Comparison of ENCODE assay signal across 23 cellular contexts in genomic region chr1:223329664-223330420, GRCh38.
"Had no signal": no experiment of that assay in that cellular context is flagged by ENCODE, and none has a peak within 500 bp of the region (broad histone marks: within the 10 kb centered on the region; RNA-seq: fewer than 3 reads in every experiment).

No MANE protein-coding gene starts in this region.

- H3K27me3 ChIP-seq: adrenal gland, SJCRH30 had no signal

- H3K36me3 Mint-ChIP-seq: activated naive CD4-positive, alpha-beta T cell treated with anti-CD3 and anti-CD28 coated beads, Interleukin-2, amount 50 U/mL, for 72 hours; brain had no signal

- H3K36me3 ChIP-seq: adrenal gland, SJCRH30 had no signal

- H3K9me3 Mint-ChIP-seq: activated CD4-positive, alpha-beta T cell treated with anti-CD3 and anti-CD28 coated beads, Interleukin-2, amount 10 ng/mL, durations not matched to agents 7 days and 5 days; activated naive CD4-positive, alpha-beta T cell treated with anti-CD3 and anti-CD28 coated beads for 36 hours; activated T-cell treated with anti-CD3 and anti-CD28 coated beads, Interleukin-2, amount 50 U/mL, for 4 hours; activated T-helper 1 cell treated with anti-CD3 and anti-CD28 coated beads, Interleukin-12 subunit alpha, Interleukin-12 subunit beta, Interleukin-2, Interleukin-4 antibody, amounts not matched to agents 30 ng/mL and 10 ng/mL and 1 ng/mL, durations not matched to agents 14 hours and 24 hours and 36 hours had no signal

- H3K4me2 ChIP-seq: KMS-11 had no signal

- FAIRE-seq: astrocyte had no signal

- H3K4me3 Mint-ChIP-seq: activated CD4-positive, alpha-beta T cell treated with anti-CD3 and anti-CD28 coated beads for 36 hours; activated CD4-positive, alpha-beta T cell treated with anti-CD3 and anti-CD28 coated beads, Interleukin-2, amount 10 ng/mL, durations not matched to agents 7 days and 5 days; activated CD8-positive, alpha-beta T cell treated with anti-CD3 and anti-CD28 coated beads, Interleukin-2, amount 10 ng/mL, durations not matched to agents 7 days and 5 days; activated naive CD4-positive, alpha-beta T cell treated with anti-CD3 and anti-CD28 coated beads for 36 hours; activated T-cell treated with anti-CD3 and anti-CD28 coated beads, Interleukin-2, amount 50 U/mL, for 4 hours; activated T-helper 1 cell treated with anti-CD3 and anti-CD28 coated beads, Interleukin-12 subunit alpha, Interleukin-12 subunit beta, Interleukin-2, Interleukin-4 antibody, amounts not matched to agents 30 ng/mL and 10 ng/mL and 1 ng/mL, durations not matched to agents 14 hours and 24 hours and 36 hours; brain had no signal

- H3K27ac ChIP-seq: adrenal gland, KMS-11, SJCRH30, SK-N-MC had no signal

- DNase-seq: activated CD4-positive, alpha-beta T cell treated with anti-CD3 and anti-CD28 coated beads for 36 hours; activated CD4-positive, alpha-beta T cell treated with anti-CD3 and anti-CD28 coated beads, Interleukin-2, amount 10 ng/mL, durations not matched to agents 7 days and 5 days; activated CD4-positive, alpha-beta T cell treated with anti-CD3 and anti-CD28 coated beads, Interleukin-2, amount 50 U/mL, for 48 hours; activated CD8-positive, alpha-beta T cell treated with anti-CD3 and anti-CD28 coated beads, Interleukin-2, amount 10 ng/mL, durations not matched to agents 7 days and 5 days; activated gamma-delta T cell treated with Interleukin-2 at 50 U/mL for 16 hours; activated naive CD4-positive, alpha-beta T cell treated with anti-CD3 and anti-CD28 coated beads for 36 hours; activated T-cell treated with anti-CD3 and anti-CD28 coated beads, Interleukin-2, amount 50 U/mL, for 4 hours; adrenal gland; central memory CD4-positive, alpha-beta T cell; NCI-H1092 treated with DMSO at 0.1 percent for 48 hours; NCI-H187 treated with DMSO at 0.1 percent for 48 hours; NCI-H226; NCI-H524 treated with DMSO at 0.1 percent for 48 hours; SHP77; SJCRH30; T1000 had no signal

- H3K27me3 Mint-ChIP-seq: activated CD4-positive, alpha-beta T cell treated with anti-CD3 and anti-CD28 coated beads for 36 hours; activated CD4-positive, alpha-beta T cell treated with anti-CD3 and anti-CD28 coated beads, Interleukin-2, amount 10 ng/mL, durations not matched to agents 7 days and 5 days had no signal

- H3K4me1 Mint-ChIP-seq: activated CD4-positive, alpha-beta T cell treated with anti-CD3 and anti-CD28 coated beads, Interleukin-2, amount 10 ng/mL, durations not matched to agents 7 days and 5 days had no signal

- H3K9me3 ChIP-seq: adrenal gland, SJCRH30 had no signal

- ATAC-seq: activated CD4-positive, alpha-beta T cell treated with anti-CD3 and anti-CD28 coated beads for 36 hours; activated CD8-positive, alpha-beta T cell treated with anti-CD3 and anti-CD28 coated beads, Interleukin-2, amount 10 ng/mL, durations not matched to agents 7 days and 5 days; activated naive CD4-positive, alpha-beta T cell treated with anti-CD3 and anti-CD28 coated beads, Interleukin-2, amount 50 U/mL, for 72 hours; activated T-cell treated with anti-CD3 and anti-CD28 coated beads, Interleukin-2, amount 50 U/mL, for 4 hours; Panc1 had no signal

- H3K27ac Mint-ChIP-seq: activated CD4-positive, alpha-beta T cell treated with anti-CD3 and anti-CD28 coated beads for 36 hours; activated CD4-positive, alpha-beta T cell treated with anti-CD3 and anti-CD28 coated beads, Interleukin-2, amount 10 ng/mL, durations not matched to agents 7 days and 5 days; activated CD8-positive, alpha-beta T cell treated with anti-CD3 and anti-CD28 coated beads, Interleukin-2, amount 10 ng/mL, durations not matched to agents 7 days and 5 days; activated naive CD4-positive, alpha-beta T cell treated with anti-CD3 and anti-CD28 coated beads for 36 hours; activated naive CD4-positive, alpha-beta T cell treated with anti-CD3 and anti-CD28 coated beads, Interleukin-2, amount 50 U/mL, for 72 hours; activated T-helper 1 cell treated with anti-CD3 and anti-CD28 coated beads, Interleukin-12 subunit alpha, Interleukin-12 subunit beta, Interleukin-2, Interleukin-4 antibody, amounts not matched to agents 30 ng/mL and 10 ng/mL and 1 ng/mL, durations not matched to agents 14 hours and 24 hours and 36 hours had no signal

- H3K9ac ChIP-seq: KMS-11 had no signal

- H3K4me3 ChIP-seq: adrenal gland, SJCRH30, SK-N-MC had no signal

- H3K4me1 ChIP-seq: adrenal gland had no signal
